15 cellular contexts compared by ENCODE assay signal in the genomic region with DNA sequence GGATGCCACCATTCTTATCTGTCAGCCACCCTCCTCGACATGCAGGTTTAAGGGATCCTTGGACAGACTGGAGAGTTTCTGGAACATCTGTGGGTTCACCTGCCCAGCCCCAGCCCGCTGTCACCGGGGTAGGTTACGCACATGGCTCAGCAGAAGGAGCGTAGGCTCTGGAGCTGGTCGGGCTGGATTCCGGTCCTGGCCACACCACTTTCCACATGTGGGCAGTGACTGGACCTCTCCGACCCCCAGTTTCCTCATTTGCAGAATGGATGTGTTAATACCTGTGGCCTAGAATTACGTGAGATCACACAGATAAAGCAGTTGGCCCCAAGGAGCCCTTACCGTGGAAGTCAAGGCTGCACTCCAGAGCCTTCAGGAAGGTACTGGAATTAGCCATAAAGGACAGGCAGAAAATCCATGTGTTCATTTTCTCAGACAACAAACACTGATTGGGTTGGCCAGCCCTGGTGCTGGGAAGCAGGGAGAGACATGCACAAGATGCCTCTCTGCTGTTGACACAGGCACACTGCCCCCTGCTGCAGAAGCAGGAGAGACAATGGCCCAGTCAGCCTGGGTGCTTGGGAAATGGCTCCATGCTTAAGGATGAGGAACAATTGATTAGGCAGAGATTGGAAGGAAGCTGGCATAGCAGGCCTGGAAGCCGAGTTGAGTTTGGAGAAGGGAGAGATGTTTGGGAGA. TPM values are rescaled to one million over a fixed set of nuclear protein-coding genes. Genes with fewer than 3 reads are reported as not detected.
DNase-seq lines count a peak whose midpoint lies in the region; ATAC-seq and TF ChIP-seq lines count a peak whose summit lies in the region.
"Had no signal": no experiment of that assay in that cellular context is flagged by ENCODE, and none has a peak within 500 bp of the region (broad histone marks: within the 10 kb centered on the region; RNA-seq: fewer than 3 reads in every experiment).

No MANE protein-coding gene starts in this region.

- H3K36me3 Mint-ChIP-seq in activated T-cell treated with anti-CD3 and anti-CD28 coated beads, Interleukin-2, amount 50 U/mL, for 72 hours (ENCODE audit: insufficient read depth in 2 of 2) = no peaks in the 10 kb centered on the region
- H3K36me3 Mint-ChIP-seq in activated T-cell treated with anti-CD3 and anti-CD28 coated beads, Interleukin-2, amount 50 U/mL, for 4 hours (ENCODE audit: insufficient read depth) = no peaks in the 10 kb centered on the region
- H3K36me3 Mint-ChIP-seq in osteocyte (ENCODE audit: unreplicated experiment) = no peaks in the 10 kb centered on the region
- H3K36me3 Mint-ChIP-seq: naive B cell, T-cell had no signal

- in situ Hi-C loops in brain microvascular endothelial cell (cut with HindIII; ENCODE audit: low pct_ligation_motif_present, low sequenced_read_pairs) = no loop called here

- TF ChIP-seq CTCF in HFF-Myc (IDR thresholded peaks at IDR 0.05; ENCODE audit: low read depth, low read length, missing control alignments) (peak; percentile 35), brain microvascular endothelial cell (IDR thresholded peaks at IDR 0.05; ENCODE audit: low read depth, low read length, missing control alignments) (peak; percentile 56), osteocyte (IDR thresholded peaks at IDR 0.05) (peak; percentile 18)

- no peak for DNase-seq in activated T-cell treated with anti-CD3 and anti-CD28 coated beads, Interleukin-2, amount 50 U/mL, for 72 hours
- DNase-seq in activated T-cell treated with anti-CD3 and anti-CD28 coated beads, Interleukin-2, amount 50 U/mL, for 4 hours = no peak
- no peak for DNase-seq in HFF-Myc (ENCODE audit: extremely low read depth, low read depth)
- no peak for DNase-seq in brain microvascular endothelial cell
- DNase-seq in osteocyte (ENCODE audit: extremely low spot score, unreplicated experiment) = no peak
- DNase-seq in NCI-H2107 treated with DMSO at 0.1 percent for 48 hours (lab: John Stamatoyannopoulos, UW; ENCODE audit: unreplicated experiment) = no peak
- DNase-seq in NCI-H2196 (lab: John Stamatoyannopoulos, UW; ENCODE audit: unreplicated experiment) = no peak
- DNase-seq: activated T-cell treated with anti-CD3 and anti-CD28 coated beads, Interleukin-2, amount 50 U/mL, for 1 hour; naive B cell; NCI-H187 treated with DMSO at 0.1 percent for 48 hours; T-cell had no signal

- H3K36me3 ChIP-seq in brain microvascular endothelial cell (replicated peaks) = no peaks in the 10 kb centered on the region
- H3K36me3 ChIP-seq: BLaER1 treated with 17β-estradiol and CSF1 and Interleukin-3, amounts not matched to agents 10 nM and 100 nM; suprapubic skin had no signal

- H3K27ac Mint-ChIP-seq in activated T-cell treated with anti-CD3 and anti-CD28 coated beads, Interleukin-2, amount 50 U/mL, for 72 hours = no peak overlapping the region
- H3K27ac Mint-ChIP-seq in osteocyte (ENCODE audit: unreplicated experiment) = peak overlapping the region; percentile 55
- H3K27ac Mint-ChIP-seq: T-cell had no signal

- no peaks in the 10 kb centered on the region for H3K9me3 Mint-ChIP-seq in activated T-cell treated with anti-CD3 and anti-CD28 coated beads, Interleukin-2, amount 50 U/mL, for 72 hours
- H3K9me3 Mint-ChIP-seq in activated T-cell treated with anti-CD3 and anti-CD28 coated beads, Interleukin-2, amount 50 U/mL, for 4 hours = no peaks in the 10 kb centered on the region
- no peaks in the 10 kb centered on the region for H3K9me3 Mint-ChIP-seq in osteocyte (ENCODE audit: unreplicated experiment)
- H3K9me3 Mint-ChIP-seq: naive B cell, T-cell had no signal

- H3K27me3 Mint-ChIP-seq in activated T-cell treated with anti-CD3 and anti-CD28 coated beads, Interleukin-2, amount 50 U/mL, for 72 hours (ENCODE audit: low read depth) = no peaks in the 10 kb centered on the region
- H3K27me3 Mint-ChIP-seq in activated T-cell treated with anti-CD3 and anti-CD28 coated beads, Interleukin-2, amount 50 U/mL, for 4 hours (ENCODE audit: low read depth) = no peaks in the 10 kb centered on the region
- no peaks in the 10 kb centered on the region for H3K27me3 Mint-ChIP-seq in osteocyte (ENCODE audit: unreplicated experiment)
- H3K27me3 Mint-ChIP-seq: T-cell had no signal

- H3K27ac ChIP-seq in brain microvascular endothelial cell = no peak overlapping the region
- H3K27ac ChIP-seq: BLaER1 treated with 17β-estradiol and CSF1 and Interleukin-3, amounts not matched to agents 10 nM and 100 nM; coronary artery; suprapubic skin had no signal

- ATAC-seq in activated T-cell treated with anti-CD3 and anti-CD28 coated beads, Interleukin-2, amount 50 U/mL, for 72 hours (replicated peaks in 1 of 2) = peak; percentile 1 to 20
- no peak for ATAC-seq in activated T-cell treated with anti-CD3 and anti-CD28 coated beads, Interleukin-2, amount 50 U/mL, for 4 hours
- no peak for ATAC-seq in GM21619 (IDR thresholded peaks at IDR 0.05; ENCODE audit: unreplicated experiment)
- ATAC-seq: T-cell had no signal

- H3K4me3 ChIP-seq in HFF-Myc (replicated peaks; ENCODE audit: low read depth, low read length) (no peak overlapping the region), brain microvascular endothelial cell (ENCODE audit: low read depth, low read length) (no peak overlapping the region)
- H3K4me3 ChIP-seq: BLaER1 treated with 17β-estradiol and CSF1 and Interleukin-3, amounts not matched to agents 10 nM and 100 nM; coronary artery; suprapubic skin had no signal

- no peaks in the 10 kb centered on the region for H3K4me1 Mint-ChIP-seq in activated T-cell treated with anti-CD3 and anti-CD28 coated beads, Interleukin-2, amount 50 U/mL, for 72 hours (ENCODE audit: low read depth)
- H3K4me1 Mint-ChIP-seq in activated T-cell treated with anti-CD3 and anti-CD28 coated beads, Interleukin-2, amount 50 U/mL, for 4 hours (ENCODE audit: low read depth) = no peaks in the 10 kb centered on the region
- peaks cover 45% of the 10 kb centered on the region for H3K4me1 Mint-ChIP-seq in osteocyte (ENCODE audit: unreplicated experiment)
- H3K4me1 Mint-ChIP-seq: naive B cell, T-cell had no signal

- H3K4me3 Mint-ChIP-seq in activated T-cell treated with anti-CD3 and anti-CD28 coated beads, Interleukin-2, amount 50 U/mL, for 72 hours = no peak overlapping the region
- no peak overlapping the region for H3K4me3 Mint-ChIP-seq in activated T-cell treated with anti-CD3 and anti-CD28 coated beads, Interleukin-2, amount 50 U/mL, for 4 hours
- no peak overlapping the region for H3K4me3 Mint-ChIP-seq in osteocyte (ENCODE audit: unreplicated experiment)
- H3K4me3 Mint-ChIP-seq: naive B cell, T-cell had no signal

- no peaks in the 10 kb centered on the region for H3K27me3 ChIP-seq in brain microvascular endothelial cell (replicated peaks)
- H3K27me3 ChIP-seq: BLaER1 treated with 17β-estradiol and CSF1 and Interleukin-3, amounts not matched to agents 10 nM and 100 nM; suprapubic skin had no signal

RNA-seq across cellular contexts. Expression of a gene that starts 58.8 kb away (rescaled TPM):
- total RNA-seq in activated T-cell treated with anti-CD3 and anti-CD28 coated beads, Interleukin-2, amount 50 U/mL, for 72 hours = 100 to 1,000 TPM; 302 to 309 TPM
- total RNA-seq in activated T-cell treated with anti-CD3 and anti-CD28 coated beads, Interleukin-2, amount 50 U/mL, for 4 hours = 100 to 1,000 TPM; 647 to 745 (median 710) TPM
- 307 and 319 TPM in 2 replicates for total RNA-seq in osteocyte

RNA-seq across cellular contexts. Expression of a gene that starts 59.1 kb away (rescaled TPM):
- 10 to 100 TPM; 30.2 to 53.4 TPM for total RNA-seq in activated T-cell treated with anti-CD3 and anti-CD28 coated beads, Interleukin-2, amount 50 U/mL, for 72 hours
- total RNA-seq in activated T-cell treated with anti-CD3 and anti-CD28 coated beads, Interleukin-2, amount 50 U/mL, for 4 hours = 10 to 100 TPM; 24.0 to 31.6 (median 29.3) TPM
- total RNA-seq in osteocyte = 69.9 and 75.8 TPM in 2 replicates

Comparison
In these comparisons a context has a peak if more than half of its experiments do, and no peak if none do; other contexts are left out.
1. ATAC-seq: peak in activated T-cell treated with anti-CD3 and anti-CD28 coated beads, Interleukin-2, amount 50 U/mL, for 72 hours (2 of 2); none in activated T-cell treated with anti-CD3 and anti-CD28 coated beads, Interleukin-2, amount 50 U/mL, for 4 hours (0 of 2) and GM21619 (single experiment).
2. Peak in every context shown above with its lines, with median percentiles within 50 percentile points of each other: CTCF ChIP-seq.